ENCODE assay signal across 5 cellular contexts in the genomic region with DNA sequence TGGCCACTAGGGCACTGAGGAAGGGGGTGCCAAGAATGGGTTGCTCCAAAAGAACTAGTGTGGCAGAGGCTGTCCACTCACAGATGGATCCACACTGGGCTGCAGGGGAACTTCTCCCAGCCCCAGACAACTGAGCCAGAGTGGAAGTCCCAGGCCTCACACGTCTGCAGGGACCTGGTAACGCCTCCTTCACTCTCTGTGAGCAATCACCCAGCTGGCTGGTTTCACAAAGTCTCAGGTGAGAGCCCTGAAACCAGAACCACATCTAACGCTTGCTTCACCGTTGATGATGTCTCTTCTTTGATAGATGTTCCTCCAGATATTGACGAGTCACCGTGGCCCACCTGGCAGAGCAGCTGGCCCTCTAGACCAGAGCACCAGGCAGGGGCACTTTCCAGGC. TPM values are rescaled to one million over a fixed set of nuclear protein-coding genes. Genes with fewer than 3 reads are reported as not detected.
"Had no signal": no experiment of that assay in that cellular context is flagged by ENCODE, and none has a peak within 500 bp of the region (broad histone marks: within the 10 kb centered on the region; RNA-seq: fewer than 3 reads in every experiment).

No MANE protein-coding gene starts in this region.

RNA-seq across cellular contexts. Expression of a gene that starts 35.5 kb away (rescaled TPM):
- total RNA-seq: activated T-helper 1 cell treated with anti-CD3 and anti-CD28 coated beads, Interleukin-12 subunit alpha, Interleukin-12 subunit beta, Interleukin-2, Interleukin-4 antibody, amounts not matched to agents 30 ng/mL and 10 ng/mL and 1 ng/mL, durations not matched to agents 14 hours and 24 hours and 36 hours; ascending aorta; colonic mucosa; glomerular endothelial cell; skeletal muscle tissue had no signal

RNA-seq across cellular contexts. Expression of a gene that starts 51.9 kb away (rescaled TPM):
- total RNA-seq: activated T-helper 1 cell treated with anti-CD3 and anti-CD28 coated beads, Interleukin-12 subunit alpha, Interleukin-12 subunit beta, Interleukin-2, Interleukin-4 antibody, amounts not matched to agents 30 ng/mL and 10 ng/mL and 1 ng/mL, durations not matched to agents 14 hours and 24 hours and 36 hours; glomerular endothelial cell had no signal
